In genomic region chr1:245874942-245875580, GRCh38 we compare ENCODE assay signal across 8 cellular contexts.
DNase-seq lines count a peak whose midpoint lies in the region; ATAC-seq, FAIRE-seq and TF ChIP-seq lines count a peak whose summit lies in the region.
"Had no signal": no experiment of that assay in that cellular context is flagged by ENCODE, and none has a peak within 500 bp of the region (broad histone marks: within the 10 kb centered on the region; RNA-seq: fewer than 3 reads in every experiment).

No MANE protein-coding gene starts in this region.

- H3K4me2 ChIP-seq in keratinocyte (ENCODE audit: control insufficient read depth, extremely low read depth, insufficient read depth, low read depth, low read length), result peak overlapping the region; percentile 69

- no peaks in the 10 kb centered on the region for H3K9me1 ChIP-seq in keratinocyte (ENCODE audit: control insufficient read depth, extremely low read depth, insufficient read depth, low read length)

- H3K4me3 ChIP-seq in keratinocyte (ENCODE audit: control insufficient read depth in 2 of 3, extremely low read depth in 1 of 3, insufficient read depth in 2 of 3, low read depth in 1 of 3, low read length in 3 of 3), result no peak overlapping the region
- no peak overlapping the region for H3K4me3 ChIP-seq in upper lobe of right lung

- peak overlapping the region; percentile 25 for H2AFZ ChIP-seq in keratinocyte (ENCODE audit: control insufficient read depth, low read length)

- no peaks in the 10 kb centered on the region for H3K79me2 ChIP-seq in keratinocyte (ENCODE audit: control insufficient read depth, insufficient read depth, low read length)

- H3K9me3 ChIP-seq in keratinocyte (ENCODE audit: control insufficient read depth, low read depth, low read length) (no peaks in the 10 kb centered on the region), upper lobe of right lung (no peaks in the 10 kb centered on the region)

- peak; percentile 93 for DNase-seq in NCI-H1092 treated with DMSO at 0.1 percent for 48 hours (lab: John Stamatoyannopoulos, UW)
- DNase-seq in astrocyte of the hippocampus (ENCODE audit: low read depth, low spot score), result peak; percentile 99
- DNase-seq in keratinocyte (ENCODE audit: low read depth, low spot score), result peak; percentile 17
- DNase-seq in upper lobe of right lung, result peak; percentile 75
- no peak for DNase-seq in NCI-H146 treated with DMSO at 0.1 percent for 48 hours (lab: John Stamatoyannopoulos, UW; ENCODE audit: unreplicated experiment)
- no peak for DNase-seq in cortex of kidney (lab: John Stamatoyannopoulos, UW)
- DNase-seq: activated CD4-positive, alpha-beta memory T cell treated with anti-CD3 and anti-CD28 coated beads for 36 hours had no signal

- peak; percentile 20 for FAIRE-seq in keratinocyte (lab: Jason Lieb, UNC)

- H4K20me1 ChIP-seq in keratinocyte (ENCODE audit: control insufficient read depth, extremely low read depth, insufficient read depth, low read length), result no peaks in the 10 kb centered on the region

- dilution Hi-C loops in keratinocyte (cut with MboI; ENCODE audit: extremely low pct_ligation_motif_present, low sequenced_read_pairs), result no loop called here

- H3K27me3 ChIP-seq in keratinocyte (ENCODE audit: control insufficient read depth, extremely low read depth, insufficient read depth, low read length) (no peaks in the 10 kb centered on the region), upper lobe of right lung (no peaks in the 10 kb centered on the region)

- no peak for TF ChIP-seq CTCF in keratinocyte (optimal IDR thresholded peaks at IDR 0.05 in 1 of 3, IDR thresholded peaks at IDR 0.05 in 1 of 3, conservative IDR thresholded peaks at IDR 0.05 in 1 of 3; ENCODE audit: extremely low read depth in 1 of 3, insufficient read depth in 2 of 3, low read length in 3 of 3)
- no peak for TF ChIP-seq CTCF in upper lobe of right lung (IDR thresholded peaks at IDR 0.05)

- intact Hi-C loops in upper lobe of right lung (cut with DNase I), result no loop called here

- peak; percentile 70 for ATAC-seq in upper lobe of right lung
- ATAC-seq in GM18502 (IDR thresholded peaks at IDR 0.05; ENCODE audit: poor library complexity, unreplicated experiment), result no peak

- H3K4me1 ChIP-seq in keratinocyte (ENCODE audit: control insufficient read depth, extremely low read depth, insufficient read depth, low read length) (peaks cover 7% of the 10 kb centered on the region), upper lobe of right lung (peaks cover 24% of the 10 kb centered on the region)

- H3K27ac ChIP-seq in keratinocyte (ENCODE audit: control insufficient read depth, insufficient read depth, low read length) (no peak overlapping the region), upper lobe of right lung (peak overlapping the region; percentile 66)

- no peak overlapping the region for H3K9ac ChIP-seq in keratinocyte (ENCODE audit: control insufficient read depth, extremely low read depth, insufficient read depth, low read length)

- no peaks in the 10 kb centered on the region for H3K36me3 ChIP-seq in keratinocyte (ENCODE audit: control insufficient read depth in 2 of 2, extremely low read depth in 1 of 2, insufficient read depth in 2 of 2, low read length in 2 of 2)
- no peaks in the 10 kb centered on the region for H3K36me3 ChIP-seq in upper lobe of right lung

Comparison
In these comparisons a context has a peak if more than half of its experiments do, and no peak if none do; other contexts are left out.
1. DNase-seq: peak in NCI-H1092 treated with DMSO at 0.1 percent for 48 hours (single experiment), astrocyte of the hippocampus (single experiment), keratinocyte (single experiment) and upper lobe of right lung (single experiment); none in NCI-H146 treated with DMSO at 0.1 percent for 48 hours (single experiment) and cortex of kidney (single experiment).